ENCODE assay signal across 8 cellular contexts in genomic region chr5:109740329-109740728, GRCh38. TPM values are rescaled to one million over a fixed set of nuclear protein-coding genes. Genes with fewer than 3 reads are reported as not detected.
A peak's percentile ranks its signal among the peaks of the same experiment; 100 is the strongest.
DNase-seq lines count a peak whose midpoint lies in the region; ATAC-seq, FAIRE-seq and TF ChIP-seq lines count a peak whose summit lies in the region.

No MANE protein-coding gene starts in this region.

- no peak for FAIRE-seq in GM12892 (lab: Jason Lieb, UNC)

- no peak overlapping the region for H2BK120ac ChIP-seq in H9 (ENCODE audit: low read depth, low read length, poor library complexity, severe bottlenecking)

- DNase-seq in H9 (peak; percentile 45), NCI-H69 (lab: John Stamatoyannopoulos, UW) (peak; percentile 71), iris pigment epithelial cell (ENCODE audit: low read depth) (peak; percentile 62), NCI-H774 (lab: John Stamatoyannopoulos, UW) (no peak), HCEC 1CT (no peak), GM12892 (ENCODE audit: insufficient read length) (no peak), NCI-H524 treated with DMSO at 0.1 percent for 48 hours (lab: John Stamatoyannopoulos, UW) (no peak)

- no peak overlapping the region for H4K91ac ChIP-seq in H9 (ENCODE audit: insufficient read length, low read depth, low read length)

- H2AK5ac ChIP-seq in H9 (ENCODE audit: insufficient read length, low read length) = no peak overlapping the region

- peak overlapping the region; percentile 47 to 72 for H3K4me3 Mint-ChIP-seq in H9

- H4K8ac ChIP-seq in H9 (replicated peaks; ENCODE audit: insufficient read length, low read depth, low read length) = no peak overlapping the region

- H2BK20ac ChIP-seq in H9 (ENCODE audit: low read depth, low read length, poor library complexity, severe bottlenecking) = no peak overlapping the region

- peak; percentile 96 for ATAC-seq in GM18858 (IDR thresholded peaks at IDR 0.05; ENCODE audit: unreplicated experiment)

- H3K79me1 ChIP-seq in H9 (ENCODE audit: insufficient read depth, low read depth, low read length, poor library complexity, severe bottlenecking) = no peaks in the 10 kb centered on the region

- no peak overlapping the region for H2BK15ac ChIP-seq in H9 (ENCODE audit: low read depth, low read length)

- H3K9me3 Mint-ChIP-seq in H9 = no peaks in the 10 kb centered on the region; a peak in 1 of 5 replicates

- peak overlapping the region; percentile 60 for H3K4me2 ChIP-seq in H9 (ENCODE audit: insufficient read depth, insufficient read length, low read length)

- TF ChIP-seq CTCF in H9 (conservative IDR thresholded peaks at IDR 0.05) = no peak

- no peaks in the 10 kb centered on the region for H3K9me3 ChIP-seq in H9 (ENCODE audit: control insufficient read depth, low read depth, low read length)

- no peak overlapping the region for H2BK12ac ChIP-seq in H9 (ENCODE audit: insufficient read length, low read depth, low read length)

- H3K79me2 ChIP-seq in H9 (ENCODE audit: insufficient read depth, low read length) = peaks cover 3% of the 10 kb centered on the region; the same call in 1 of the 2 replicates

- H3T11ph ChIP-seq in H9 (ENCODE audit: low read length) = no peak overlapping the region

- H3K23ac ChIP-seq in H9 (ENCODE audit: insufficient read length, low read depth, low read length) = no peak overlapping the region

- peak overlapping the region; percentile 66; the same call in 1 of the 2 replicates for H3K14ac ChIP-seq in H9 (ENCODE audit: insufficient read depth, low read length)

- no peak overlapping the region for H3K4ac ChIP-seq in H9 (ENCODE audit: low read depth, low read length)

- H3K4me1 Mint-ChIP-seq in H9 = peaks cover 77 to 84% of the 10 kb centered on the region in 2 experiments

- H3K4me1 ChIP-seq in H9 (ENCODE audit: insufficient read depth, low read length) = peaks cover 19% of the 10 kb centered on the region; the same call in 1 of the 2 replicates

- H3K18ac ChIP-seq in H9 (ENCODE audit: insufficient read length, low read depth, low read length) = peak overlapping the region; percentile 35

- H3K27me3 ChIP-seq in H9 (ENCODE audit: insufficient read depth, low read length) = no peaks in the 10 kb centered on the region

- H3K23me2 ChIP-seq in H9 (ENCODE audit: insufficient read length, low read depth, low read length, poor library complexity, severe bottlenecking) = no peaks in the 10 kb centered on the region

- peak overlapping the region; percentile 42 for H2BK5ac ChIP-seq in H9 (ENCODE audit: insufficient read length, low read length)

- no peaks in the 10 kb centered on the region for H3K27me3 Mint-ChIP-seq in H9 (ENCODE audit: low read depth)

- no CpG with 5 or more reads among the region's 2 CpGs for WGBS in H9 (ENCODE audit: extremely low coverage, insufficient read length, low lambda C conversion rate)

- H2AFZ ChIP-seq in H9 (ENCODE audit: low read length) = no peak overlapping the region

- peak overlapping the region; percentile 44 for H4K5ac ChIP-seq in H9 (ENCODE audit: insufficient read length, low read depth, low read length)

- no peak for TF ChIP-seq POLR2A in GM12892 (IDR thresholded peaks at IDR 0.05; ENCODE audit: low read depth, low read length)

- peak overlapping the region; percentile 95 for H3K27ac ChIP-seq in H9 (ENCODE audit: insufficient read length, low read depth, low read length)

- no peak overlapping the region for H3K56ac ChIP-seq in H9 (ENCODE audit: insufficient read length, low read depth, low read length)

- H3K27ac Mint-ChIP-seq in H9 = peak overlapping the region; percentile 94 to 99 (median 98)

- H4K20me1 ChIP-seq in H9 (ENCODE audit: control insufficient read depth, insufficient read depth, insufficient read length) = no peaks in the 10 kb centered on the region

- H3K9ac ChIP-seq in H9 (ENCODE audit: extremely low read depth, insufficient read length, low read length) = peak overlapping the region; percentile 44

- H3K36me3 Mint-ChIP-seq in H9 (ENCODE audit: insufficient read depth in 1 of 3, low read depth in 3 of 3) = peaks cover 8 to 22% (median 17%) of the 10 kb centered on the region in 3 experiments

RNA-seq across cellular contexts. Expression of gene MAN2A1, which starts 50.6 kb away (rescaled TPM):
- total RNA-seq in H9 (2021) = 78.0 and 80.3 TPM in 2 replicates
- polyA plus RNA-seq in GM12892 (2012; ENCODE audit: missing spikeins) = 6.8 TPM

Comparison
In these comparisons a context has a peak if more than half of its experiments do, and no peak if none do; other contexts are left out.
1. DNase-seq: peak in H9 (single experiment), NCI-H69 (single experiment) and iris pigment epithelial cell (single experiment); none in NCI-H774 (single experiment), HCEC 1CT (single experiment), GM12892 (single experiment) and NCI-H524 treated with DMSO at 0.1 percent for 48 hours (single experiment).